In genomic region chr4:2388430-2389182, GRCh38 we compare ENCODE assay signal across 22 cellular contexts. TPM values are rescaled to one million over a fixed set of nuclear protein-coding genes. Genes with fewer than 3 reads are reported as not detected.
DNase-seq lines count a peak whose midpoint lies in the region; ATAC-seq and TF ChIP-seq lines count a peak whose summit lies in the region.
"Had no signal": no experiment of that assay in that cellular context is flagged by ENCODE, and none has a peak within 500 bp of the region (broad histone marks: within the 10 kb centered on the region; RNA-seq: fewer than 3 reads in every experiment).

No MANE protein-coding gene starts in this region.

- no peak for TF ChIP-seq RAD21 in IMR-90 (IDR thresholded peaks at IDR 0.05; ENCODE audit: low read length)

- no peak overlapping the region for H2BK15ac ChIP-seq in IMR-90 (ENCODE audit: low read depth, low read length)

- no peak overlapping the region for H3K4ac ChIP-seq in IMR-90 (ENCODE audit: low read depth, low read length)

- dilution Hi-C loops in IMR-90 (cut with HindIII; ENCODE audit: low sequenced_read_pairs, unreplicated experiment), result no loop called here

- H3K23ac ChIP-seq in IMR-90 (ENCODE audit: low read depth, low read length), result no peak overlapping the region; the same call in 1 of the 2 replicates

- intact Hi-C loops in IMR-90 (cut with micrococcal nuclease), result no loop called here

- TF ChIP-seq CTCF in AG10803 (conservative IDR thresholded peaks at IDR 0.05; ENCODE audit: low read length) (no peak), IMR-90 (conservative IDR thresholded peaks at IDR 0.05; ENCODE audit: low read depth, low read length) (no peak), choroid plexus epithelial cell (conservative IDR thresholded peaks at IDR 0.05; ENCODE audit: low read depth, low read length) (no peak)

- H3K27ac ChIP-seq in IMR-90 (ENCODE audit: insufficient read depth, low read length) (no peak overlapping the region), layer of hippocampus (ENCODE audit: low read depth, low read length) (peak overlapping the region; percentile 35)
- H3K27ac ChIP-seq: epithelial cell of prostate had no signal

- TF ChIP-seq POLR2A in IMR-90 (IDR thresholded peaks at IDR 0.05; ENCODE audit: low read depth, low read length), result no peak

- H2BK20ac ChIP-seq in IMR-90 (ENCODE audit: low read depth, low read length), result no peak overlapping the region

- WGBS in IMR-90 (ENCODE audit: extremely low coverage in 2 of 2, insufficient read length in 1 of 2), 2 experiments, result no CpG with 5 or more reads among the region's 9 CpGs

- no peak overlapping the region for H2BK120ac ChIP-seq in IMR-90 (ENCODE audit: low read depth, low read length)

- H3K4me2 ChIP-seq in IMR-90 (ENCODE audit: low read depth, low read length), result no peak overlapping the region

- no peak overlapping the region for H3K4me3 ChIP-seq in AG10803 (ENCODE audit: low read length)
- H3K4me3 ChIP-seq in IMR-90 (ENCODE audit: insufficient read depth, low read depth, low read length), result no peak overlapping the region
- no peak overlapping the region for H3K4me3 ChIP-seq in choroid plexus epithelial cell (ENCODE audit: low read depth, low read length)

- no peaks in the 10 kb centered on the region for H3K9me3 ChIP-seq in IMR-90 (ENCODE audit: control insufficient read depth, insufficient read depth, low read length)

- DNase-seq in AG10803 (ENCODE audit: low read depth) (peak; percentile 29), IMR-90 (peak; percentile 11), choroid plexus epithelial cell (ENCODE audit: low read depth) (peak; percentile 25), DMS79 (lab: John Stamatoyannopoulos, UW) (no peak), left lobe of liver (ENCODE audit: low spot score) (no peak)
- DNase-seq: activated CD4-positive, CD25-positive, alpha-beta regulatory T cell; activated effector memory CD4-positive, alpha-beta T cell treated with Interleukin-2 at 50 U/mL for 16 hours; CD8-positive, alpha-beta T cell; EL; NCI-H226; NK-92 treated with Interleukin-12 subunit alpha and Interleukin-12 subunit beta, amount 100 ng/mL, for 24 hours; stimulated activated CD4-positive, alpha-beta T cell treated with anti-CD3 and anti-CD28 coated beads, Interleukin-15, amount 100 ng/mL, for 24 hours; stimulated activated naive CD8-positive, alpha-beta T cell treated with anti-CD3 and anti-CD28 coated beads, Interleukin-15, Interleukin-2, amounts not matched to agents 100 U/mL and 50 U/mL, for 24 hours; T-helper 1 cell had no signal

- no peak overlapping the region for H2BK5ac ChIP-seq in IMR-90 (ENCODE audit: low read depth, low read length, poor library complexity, severe bottlenecking)

- no peaks in the 10 kb centered on the region for H3K9me1 ChIP-seq in IMR-90 (ENCODE audit: insufficient read depth, low read length)

- ATAC-seq in IMR-90 (ENCODE audit: low read depth) (no peak), left lobe of liver (no peak), HG02840 (IDR thresholded peaks at IDR 0.05; ENCODE audit: low FRiP score, unreplicated experiment) (no peak), GM18867 (IDR thresholded peaks at IDR 0.05; ENCODE audit: unreplicated experiment) (no peak)
- ATAC-seq: CD8-positive, alpha-beta T cell; stimulated activated naive CD8-positive, alpha-beta T cell treated with anti-CD3 and anti-CD28 coated beads, Interleukin-15, Interleukin-2, amounts not matched to agents 100 U/mL and 50 U/mL, for 24 hours had no signal

- no peak overlapping the region for H4K91ac ChIP-seq in IMR-90 (ENCODE audit: insufficient read depth, low read depth, low read length)

- no peak overlapping the region for H2AFZ ChIP-seq in IMR-90 (replicated peaks; ENCODE audit: low read length, poor library complexity)

- H3K18ac ChIP-seq in IMR-90 (ENCODE audit: low read depth, low read length), result no peak overlapping the region

- H3K56ac ChIP-seq in IMR-90 (ENCODE audit: extremely low read depth, insufficient read depth, low read length), result no peak overlapping the region

- CTCF ChIA-PET in IMR-90 (lab: Yijun Ruan, JAX), result interaction anchor here (1.6 kb wide), 1 partner anchor 25 kb away, joined by 3 read pairs; no protein-coding TSS in a partner anchor

- H3K79me1 ChIP-seq in IMR-90 (ENCODE audit: low read depth in 1 of 2, low read length in 2 of 2), result no peaks in the 10 kb centered on the region

- H4K20me1 ChIP-seq in IMR-90 (ENCODE audit: insufficient read depth, low read length), result no peaks in the 10 kb centered on the region

- peak overlapping the region; percentile 24 for H2AK9ac ChIP-seq in IMR-90 (replicated peaks; ENCODE audit: low read depth, low read length, poor library complexity)

- H3K27me3 ChIP-seq in IMR-90 (ENCODE audit: control insufficient read depth, insufficient read depth, low read length), result peaks cover 71% of the 10 kb centered on the region
- H3K27me3 ChIP-seq in layer of hippocampus (ENCODE audit: control insufficient read depth, insufficient read depth, low read length), result no peaks in the 10 kb centered on the region

- H4K5ac ChIP-seq in IMR-90 (ENCODE audit: low read depth, low read length), result no peak overlapping the region

- no peaks in the 10 kb centered on the region; the same call in 1 of the 2 replicates for H3K4me1 ChIP-seq in IMR-90 (ENCODE audit: control insufficient read depth, insufficient read depth, low read length)

- H4K8ac ChIP-seq in IMR-90 (ENCODE audit: low read depth in 2 of 2, low read length in 2 of 2), result no peak overlapping the region

- no peaks in the 10 kb centered on the region for H3K36me3 ChIP-seq in IMR-90 (ENCODE audit: control insufficient read depth, insufficient read depth, low read length)

- POLR2A ChIA-PET in IMR-90 (lab: Charles Lee; ENCODE audit: unreplicated experiment), result no interaction called here

- H2AK5ac ChIP-seq in IMR-90 (ENCODE audit: low read depth, low read length), result no peak overlapping the region

- in situ Hi-C loops in IMR-90 (cut with MboI; ENCODE audit: low sequenced_read_pairs), result no loop called here

- H3K9ac ChIP-seq in IMR-90 (ENCODE audit: low read depth, low read length), result no peak overlapping the region

- H3K14ac ChIP-seq in IMR-90 (replicated peaks; ENCODE audit: low read depth, low read length), result no peak overlapping the region

- no TSS peak for BruUV-seq in IMR-90 (replicated peaks; lab: Mats Ljungman, UMichigan)

TF ChIP-seq in IMR-90, 13 proteins besides CTCF, POLR2A, EP300 and RAD21:
- no peak for TF ChIP-seq NFE2L2 (IDR thresholded peaks at IDR 0.05; ENCODE audit: low read depth, low read length)
- no peak for TF ChIP-seq MXI1 (IDR thresholded peaks at IDR 0.05; ENCODE audit: borderline replicate concordance, low read depth, low read length)
- TF ChIP-seq SMC3 (IDR thresholded peaks at IDR 0.05; ENCODE audit: low read depth, low read length), result no peak
- TF ChIP-seq CHD1 (IDR thresholded peaks at IDR 0.05; ENCODE audit: low read depth, low read length), result no peak
- no peak for TF ChIP-seq ELK1 (IDR thresholded peaks at IDR 0.05; ENCODE audit: borderline replicate concordance, low read depth, low read length)
- no peak for TF ChIP-seq MAZ (IDR thresholded peaks at IDR 0.05; ENCODE audit: borderline replicate concordance, low read depth, low read length)
- TF ChIP-seq BHLHE40 (IDR thresholded peaks at IDR 0.05; ENCODE audit: low read depth, low read length), result no peak
- no peak for TF ChIP-seq USF2 (IDR thresholded peaks at IDR 0.05; ENCODE audit: low read depth, low read length)
- no peak for TF ChIP-seq CEBPB (IDR thresholded peaks at IDR 0.05; ENCODE audit: low read depth, low read length)
- no peak for TF ChIP-seq RCOR1 (IDR thresholded peaks at IDR 0.05; ENCODE audit: insufficient replicate concordance, low read length)
- no peak for TF ChIP-seq MAFK (IDR thresholded peaks at IDR 0.05; ENCODE audit: low read depth, low read length)
- no peak for TF ChIP-seq FOS (IDR thresholded peaks at IDR 0.05; ENCODE audit: low read depth, low read length)
- TF ChIP-seq RFX5 (IDR thresholded peaks at IDR 0.05; ENCODE audit: low read depth, low read length), result no peak

RNA-seq across cellular contexts. Expression of gene ZFYVE28, which starts 29.8 kb away (rescaled TPM):
- total RNA-seq in IMR-90 (2012; rRNA removed) (0.36 and 0.56 TPM in 2 replicates), left lobe of liver (12.7 TPM)
- 1.2 and 1.4 TPM in 2 replicates for polyA plus RNA-seq in IMR-90 (2012; rRNA removed)
- polyA plus RNA-seq in IMR-90 (2012; cell fraction: cytosol; rRNA removed), result 0.14 and 0.92 TPM in 2 replicates
- polyA plus RNA-seq in IMR-90 (2012; cell fraction: nucleus; rRNA removed; ENCODE audit: low replicate concordance), result 2.8 and 3.8 TPM in 2 replicates

RNA-seq across cellular contexts. Expression of gene CFAP99, which starts 30.1 kb away (rescaled TPM):
- total RNA-seq in IMR-90 (2012; rRNA removed) (not detected in 2 replicates), left lobe of liver (1.3 TPM)
- polyA plus RNA-seq in IMR-90 (2012; rRNA removed), result not detected in 2 replicates
- polyA plus RNA-seq in IMR-90 (2012; cell fraction: cytosol; rRNA removed), result not detected in 2 replicates
- polyA plus RNA-seq in IMR-90 (2012; cell fraction: nucleus; rRNA removed; ENCODE audit: low replicate concordance), result not detected in 2 replicates
- total RNA-seq: HT1080, lung microvascular endothelial cell, urinary bladder had no signal
- polyA plus RNA-seq: neural cell had no signal

Comparison
In these comparisons a context has a peak if more than half of its experiments do, and no peak if none do; other contexts are left out.
1. DNase-seq: peak in AG10803 (single experiment), IMR-90 (single experiment) and choroid plexus epithelial cell (single experiment); none in DMS79 (single experiment) and left lobe of liver (single experiment).